ENCODE assay signal across 24 cellular contexts in genomic region chr20:50611128-50611810, GRCh38.
DNase-seq lines count a peak whose midpoint lies in the region; ATAC-seq and TF ChIP-seq lines count a peak whose summit lies in the region.
"Had no signal": no experiment of that assay in that cellular context is flagged by ENCODE, and none has a peak within 500 bp of the region (broad histone marks: within the 10 kb centered on the region; RNA-seq: fewer than 3 reads in every experiment).

No MANE protein-coding gene starts in this region.

- H3K4me3 ChIP-seq in HEK293 (ENCODE audit: low read depth, low read length) = no peak overlapping the region
- no peak overlapping the region for H3K4me3 ChIP-seq in iPS-20b (ENCODE audit: low read length)
- H3K4me3 ChIP-seq in aorta (ENCODE audit: low read length in 2 of 2) = no peak overlapping the region
- no peak overlapping the region for H3K4me3 ChIP-seq in SK-N-SH (ENCODE audit: low read depth in 2 of 2, low read length in 1 of 2)
- H3K4me3 ChIP-seq: Peyer's patch, SJSA1 had no signal

- TF ChIP-seq CTCF in HEK293 (tag by site-specific recombination; IDR thresholded peaks at IDR 0.05) (no peak), SK-N-SH (IDR thresholded peaks at IDR 0.05) (no peak)

- H3K9ac ChIP-seq in iPS-20b (ENCODE audit: low read depth, low read length) = 0 out of 2 replicates have a peak overlapping the region, but pooled peaks have one; percentile 10
- H3K9ac ChIP-seq in SK-N-SH = no peak overlapping the region
- H3K9ac ChIP-seq: parathyroid adenoma had no signal

- TF ChIP-seq RAD21 in SK-N-SH (IDR thresholded peaks at IDR 0.05; ENCODE audit: low read length) = no peak

- H3K4me1 Mint-ChIP-seq in central memory CD8-positive, alpha-beta T cell = no peaks in the 10 kb centered on the region
- H3K4me1 Mint-ChIP-seq: activated naive CD8-positive, alpha-beta T cell treated with anti-CD3 and anti-CD28 coated beads, Interleukin-2, amount 10 ng/mL, durations not matched to agents 7 days and 5 days; CD4-positive, CD25-positive, alpha-beta regulatory T cell; stimulated activated memory B cell treated with anti-CD40 and anti-IgM and Interleukin-4, amounts not matched to agents 10 μg/mL and 1 μg/mL and 100 μg/mL, for 72 hours had no signal

- no peaks in the 10 kb centered on the region for H3K9me3 Mint-ChIP-seq in central memory CD8-positive, alpha-beta T cell
- H3K9me3 Mint-ChIP-seq: activated CD4-positive, alpha-beta memory T cell treated with anti-CD3 and anti-CD28 coated beads for 36 hours; activated naive CD8-positive, alpha-beta T cell treated with anti-CD3 and anti-CD28 coated beads, Interleukin-2, amount 10 ng/mL, durations not matched to agents 7 days and 5 days; CD4-positive, CD25-positive, alpha-beta regulatory T cell; stimulated activated memory B cell treated with anti-CD40 and anti-IgM and Interleukin-4, amounts not matched to agents 10 μg/mL and 1 μg/mL and 100 μg/mL, for 72 hours had no signal

- H3K9me3 ChIP-seq in HEK293 (ENCODE audit: control insufficient read depth, insufficient read depth, low read depth, low read length) = no peaks in the 10 kb centered on the region
- H3K9me3 ChIP-seq in iPS-20b (ENCODE audit: insufficient read depth, low read depth, low read length) = no peaks in the 10 kb centered on the region
- H3K9me3 ChIP-seq in aorta (ENCODE audit: control insufficient read depth, low read length) = no peaks in the 10 kb centered on the region
- H3K9me3 ChIP-seq in SK-N-SH = no peaks in the 10 kb centered on the region
- H3K9me3 ChIP-seq: Peyer's patch, SJSA1 had no signal

- peak overlapping the region; percentile 53 for H3K27ac Mint-ChIP-seq in central memory CD8-positive, alpha-beta T cell (ENCODE audit: low read depth)
- H3K27ac Mint-ChIP-seq: activated CD4-positive, alpha-beta memory T cell treated with anti-CD3 and anti-CD28 coated beads for 36 hours; activated naive CD8-positive, alpha-beta T cell treated with anti-CD3 and anti-CD28 coated beads, Interleukin-2, amount 10 ng/mL, durations not matched to agents 7 days and 5 days; CD4-positive, CD25-positive, alpha-beta regulatory T cell; stimulated activated memory B cell treated with anti-CD40 and anti-IgM and Interleukin-4, amounts not matched to agents 10 μg/mL and 1 μg/mL and 100 μg/mL, for 72 hours had no signal

- H3K79me2 ChIP-seq in SK-N-SH (ENCODE audit: insufficient read depth) = no peaks in the 10 kb centered on the region
- H3K79me2 ChIP-seq: parathyroid adenoma had no signal

- no peaks in the 10 kb centered on the region for H3F3A ChIP-seq in SK-N-SH (replicated peaks; ENCODE audit: insufficient read depth)

- H3K4me3 Mint-ChIP-seq in central memory CD8-positive, alpha-beta T cell = no peak overlapping the region
- H3K4me3 Mint-ChIP-seq: activated CD4-positive, alpha-beta memory T cell treated with anti-CD3 and anti-CD28 coated beads for 36 hours; activated naive CD8-positive, alpha-beta T cell treated with anti-CD3 and anti-CD28 coated beads, Interleukin-2, amount 10 ng/mL, durations not matched to agents 7 days and 5 days; CD4-positive, CD25-positive, alpha-beta regulatory T cell; stimulated activated memory B cell treated with anti-CD40 and anti-IgM and Interleukin-4, amounts not matched to agents 10 μg/mL and 1 μg/mL and 100 μg/mL, for 72 hours had no signal

- no peak for ATAC-seq in central memory CD8-positive, alpha-beta T cell (replicated peaks; ENCODE audit: extremely low read depth, poor library complexity, severe bottlenecking)
- ATAC-seq in aorta (ENCODE audit: low FRiP score) (peak; percentile 49), GM19324 (IDR thresholded peaks at IDR 0.05; ENCODE audit: low FRiP score, unreplicated experiment) (no peak)
- ATAC-seq: stimulated activated memory B cell treated with anti-CD40 and anti-IgM and Interleukin-4, amounts not matched to agents 10 μg/mL and 1 μg/mL and 100 μg/mL, for 72 hours had no signal

- 69 to 71% methylated on average over 15 of the region's 15 CpGs for WGBS in aorta, 2 donors
- 84% methylated on average over 13 of the region's 15 CpGs for WGBS in SK-N-SH (ENCODE audit: low lambda C conversion rate)

- H3K4me1 ChIP-seq in HEK293 (ENCODE audit: control insufficient read depth, insufficient read depth, low read length) = no peaks in the 10 kb centered on the region
- H3K4me1 ChIP-seq in iPS-20b (ENCODE audit: insufficient read depth, low read length) = no peaks in the 10 kb centered on the region
- H3K4me1 ChIP-seq in aorta (ENCODE audit: control insufficient read depth in 1 of 2, insufficient read depth in 2 of 2, low read length in 2 of 2) = no peaks in the 10 kb centered on the region
- H3K4me1 ChIP-seq in SK-N-SH (ENCODE audit: control insufficient read depth in 1 of 2, insufficient read depth in 2 of 2, low read depth in 1 of 2, low read length in 1 of 2) = no peaks in the 10 kb centered on the region
- H3K4me1 ChIP-seq: parathyroid adenoma, Peyer's patch, SJSA1 had no signal

- CTCF ChIA-PET in HEK293 (lab: Yijun Ruan, JAX) (interaction anchor here (0.6 to 1.0 kb wide), 3 partner anchors 24 to 290 kb away, joined by 3 to 4 read pairs (median 3); no protein-coding TSS in a partner anchor), SK-N-SH (lab: Yijun Ruan, JAX) (interaction anchor here (1.3 kb wide), 1 partner anchor 14 kb away, joined by 3 read pairs; no protein-coding TSS in a partner anchor)

- POLR2A ChIA-PET in HEK293 (lab: Yijun Ruan, JAX) (interaction anchor here (0.6 kb wide), 1 partner anchor 12 kb away, joined by 3 read pairs; no protein-coding TSS in a partner anchor), SK-N-SH (lab: Yijun Ruan, JAX) (no interaction called here)

- intact Hi-C loops in aorta (cut with DNase I) = no loop called here

- TF ChIP-seq EP300 in SK-N-SH (IDR thresholded peaks at IDR 0.05; ENCODE audit: borderline replicate concordance in 1 of 2, low read depth in 1 of 2, low read length in 1 of 2) = no peak

- H3K27me3 Mint-ChIP-seq in central memory CD8-positive, alpha-beta T cell = peaks cover 17% of the 10 kb centered on the region

- H3K4me2 ChIP-seq in SK-N-SH = no peak overlapping the region

- H2AFZ ChIP-seq in SK-N-SH (ENCODE audit: low read depth) = no peak overlapping the region
- H2AFZ ChIP-seq: parathyroid adenoma had no signal

- no peaks in the 10 kb centered on the region for H3K9me2 ChIP-seq in SK-N-SH

- H4K20me1 ChIP-seq in SK-N-SH (ENCODE audit: insufficient read depth) = no peaks in the 10 kb centered on the region

- H3K27ac ChIP-seq in HEK293 (ENCODE audit: extremely low read depth, low read depth, low read length) = no peak overlapping the region
- no peak overlapping the region for H3K27ac ChIP-seq in iPS-20b (ENCODE audit: low read length)
- H3K27ac ChIP-seq in aorta (ENCODE audit: low read depth in 1 of 2, low read length in 2 of 2) = no peak overlapping the region
- no peak overlapping the region for H3K27ac ChIP-seq in SK-N-SH (ENCODE audit: low read depth in 2 of 2, low read length in 1 of 2)
- H3K27ac ChIP-seq: parathyroid adenoma, Peyer's patch, SJSA1 had no signal

- peaks cover 4% of the 10 kb centered on the region for H3K36me3 Mint-ChIP-seq in central memory CD8-positive, alpha-beta T cell (ENCODE audit: insufficient read depth)
- H3K36me3 Mint-ChIP-seq: activated CD4-positive, alpha-beta memory T cell treated with anti-CD3 and anti-CD28 coated beads for 36 hours; activated naive CD8-positive, alpha-beta T cell treated with anti-CD3 and anti-CD28 coated beads, Interleukin-2, amount 10 ng/mL, durations not matched to agents 7 days and 5 days; CD4-positive, CD25-positive, alpha-beta regulatory T cell; stimulated activated memory B cell treated with anti-CD40 and anti-IgM and Interleukin-4, amounts not matched to agents 10 μg/mL and 1 μg/mL and 100 μg/mL, for 72 hours had no signal

- DNase-seq in central memory CD8-positive, alpha-beta T cell (ENCODE audit: low spot score in 2 of 2) = no peak
- DNase-seq in aorta (no peak), SK-N-SH (no peak)
- DNase-seq in activated CD8-positive, alpha-beta memory T cell treated with anti-CD3 and anti-CD28 coated beads, Interleukin-2, amount 50 U/mL, for 48 hours = no peak
- DNase-seq: activated CD4-positive, alpha-beta memory T cell treated with anti-CD3 and anti-CD28 coated beads for 36 hours; activated naive CD8-positive, alpha-beta T cell treated with anti-CD3 and anti-CD28 coated beads, Interleukin-2, amount 10 ng/mL, durations not matched to agents 7 days and 5 days; CD4-positive, CD25-positive, alpha-beta regulatory T cell; dermis blood vessel endothelial cell; glutamatergic neuron; kidney; mammary epithelial cell; NCI-H1092 treated with DMSO at 0.1 percent for 48 hours; NCI-H1930; NCI-H2227 treated with DMSO at 0.1 percent for 48 hours; NCI-H526 treated with DMSO at 0.1 percent for 48 hours; Peyer's patch; stimulated activated CD4-positive, alpha-beta T cell treated with anti-CD3 and anti-CD28 coated beads, Interleukin-4, amount 100 ng/mL, for 4 hours; T-helper 1 cell had no signal

- H3K27me3 ChIP-seq in iPS-20b (ENCODE audit: insufficient read depth, low read length) = no peaks in the 10 kb centered on the region
- no peaks in the 10 kb centered on the region for H3K27me3 ChIP-seq in aorta (ENCODE audit: control insufficient read depth in 1 of 2, insufficient read depth in 2 of 2, low read length in 1 of 2)
- no peaks in the 10 kb centered on the region for H3K27me3 ChIP-seq in SK-N-SH (ENCODE audit: insufficient read depth)
- H3K27me3 ChIP-seq: Peyer's patch, SJSA1 had no signal

- H3K36me3 ChIP-seq in HEK293 (ENCODE audit: control insufficient read depth in 2 of 2, insufficient read depth in 1 of 2, low read length in 2 of 2) (no peaks in the 10 kb centered on the region), iPS-20b (ENCODE audit: insufficient read depth, low read depth, low read length) (no peaks in the 10 kb centered on the region), aorta (ENCODE audit: control insufficient read depth in 1 of 2, insufficient read depth in 2 of 2, low read length in 1 of 2) (no peaks in the 10 kb centered on the region), SK-N-SH (replicated peaks in 1 of 2; ENCODE audit: control insufficient read depth in 1 of 2, insufficient read depth in 2 of 2, low read length in 1 of 2) (no peaks in the 10 kb centered on the region)
- H3K36me3 ChIP-seq: Peyer's patch, SJSA1 had no signal

TF ChIP-seq in HEK293, 187 proteins besides CTCF, POLR2A, EP300 and RAD21:
- peak; percentile 68 for TF ChIP-seq EGR2 (tag by site-specific recombination; IDR thresholded peaks at IDR 0.05; ENCODE audit: low read depth)
- TF ChIP-seq ZFHX2 (tag by site-specific recombination; conservative IDR thresholded peaks at IDR 0.05) = peak; percentile 30; the same call in 1 of the 2 replicates
- no peak for TF ChIP-seq ZNF777 (tag by site-specific recombination; IDR thresholded peaks at IDR 0.05; ENCODE audit: borderline replicate concordance)
